ENCODE assay signal across 8 cellular contexts in genomic region chr7:7639847-7640220, GRCh38. TPM values are rescaled to one million over a fixed set of nuclear protein-coding genes. Genes with fewer than 3 reads are reported as not detected.
DNase-seq lines count a peak whose midpoint lies in the region; ATAC-seq and TF ChIP-seq lines count a peak whose summit lies in the region.

No MANE protein-coding gene starts in this region.

- H3K27ac ChIP-seq in psoas muscle, result peak overlapping the region; percentile 71

- CTCF ChIA-PET in activated CD8-positive, alpha-beta memory T cell treated with anti-CD3 and anti-CD28 coated beads, Interleukin-2, amount 10 ng/mL, durations not matched to agents 7 days and 5 days (lab: Charles Lee), result interaction anchor here (0.9 to 2.0 kb wide), 5 partner anchors 41 to 486 kb away, joined by 3 to 7 read pairs (median 5); partner anchors contain the start of gene C1GALT1

- H3K27me3 Mint-ChIP-seq in activated CD8-positive, alpha-beta memory T cell treated with anti-CD3 and anti-CD28 coated beads, Interleukin-2, amount 10 ng/mL, durations not matched to agents 7 days and 5 days, result no peaks in the 10 kb centered on the region
- H3K27me3 Mint-ChIP-seq in activated T-helper 2 cell treated with anti-CD3 and anti-CD28 coated beads, Interferon-gamma antibody, Interleukin-2, Interleukin-4, amounts not matched to agents 10 μg/mL and 5 μg/mL and 100 μg/mL, durations not matched to agents 14 hours and 24 hours and 36 hours (ENCODE audit: low read depth), result no peaks in the 10 kb centered on the region

- H3K27me3 ChIP-seq in psoas muscle (ENCODE audit: insufficient read depth in 3 of 3, low read length in 2 of 3), result no peaks in the 10 kb centered on the region

- no peaks in the 10 kb centered on the region for H3K9me3 Mint-ChIP-seq in activated CD8-positive, alpha-beta memory T cell treated with anti-CD3 and anti-CD28 coated beads, Interleukin-2, amount 10 ng/mL, durations not matched to agents 7 days and 5 days (ENCODE audit: low read depth)
- no peaks in the 10 kb centered on the region for H3K9me3 Mint-ChIP-seq in activated T-helper 2 cell treated with anti-CD3 and anti-CD28 coated beads, Interferon-gamma antibody, Interleukin-2, Interleukin-4, amounts not matched to agents 10 μg/mL and 5 μg/mL and 100 μg/mL, durations not matched to agents 14 hours and 24 hours and 36 hours

- peaks cover 39% of the 10 kb centered on the region for H3K36me3 Mint-ChIP-seq in activated CD8-positive, alpha-beta memory T cell treated with anti-CD3 and anti-CD28 coated beads, Interleukin-2, amount 10 ng/mL, durations not matched to agents 7 days and 5 days
- H3K36me3 Mint-ChIP-seq in activated T-helper 2 cell treated with anti-CD3 and anti-CD28 coated beads, Interferon-gamma antibody, Interleukin-2, Interleukin-4, amounts not matched to agents 10 μg/mL and 5 μg/mL and 100 μg/mL, durations not matched to agents 14 hours and 24 hours and 36 hours (ENCODE audit: low read depth), result peaks cover 62% of the 10 kb centered on the region

- H3K4me3 ChIP-seq in psoas muscle, result peak overlapping the region; percentile 89

- peak; percentile 20 for ATAC-seq in activated CD8-positive, alpha-beta memory T cell treated with anti-CD3 and anti-CD28 coated beads, Interleukin-2, amount 10 ng/mL, durations not matched to agents 7 days and 5 days
- ATAC-seq in psoas muscle (no peak), GM19324 (IDR thresholded peaks at IDR 0.05; ENCODE audit: low FRiP score, unreplicated experiment) (no peak), GM18517 (IDR thresholded peaks at IDR 0.05; ENCODE audit: unreplicated experiment) (no peak)

- H3K4me1 ChIP-seq in psoas muscle, result peaks cover 16% of the 10 kb centered on the region

- peak; percentile 67 for DNase-seq in activated CD8-positive, alpha-beta memory T cell treated with anti-CD3 and anti-CD28 coated beads, Interleukin-2, amount 10 ng/mL, durations not matched to agents 7 days and 5 days
- no peak for DNase-seq in activated CD8-positive, alpha-beta memory T cell treated with anti-CD3 and anti-CD28 coated beads, Interleukin-2, amount 50 U/mL, for 48 hours
- DNase-seq in NCI-H146 treated with DMSO at 0.1 percent for 48 hours (lab: John Stamatoyannopoulos, UW; ENCODE audit: unreplicated experiment) (peak; percentile 19), glomerular endothelial cell (ENCODE audit: extremely low read depth, low read depth, low spot score) (peak; percentile 7), psoas muscle (no peak)
- DNase-seq in activated T-helper 2 cell treated with anti-CD3 and anti-CD28 coated beads, Interferon-gamma antibody, Interleukin-2, Interleukin-4, amounts not matched to agents 10 μg/mL and 5 μg/mL and 100 μg/mL, durations not matched to agents 14 hours and 24 hours and 36 hours (ENCODE audit: low spot score), result peak; percentile 37

- WGBS in psoas muscle, 3 donors, result 0 to 1% (median 0%) methylated on average over 19 of the region's 19 CpGs

- peak overlapping the region; percentile 86 for H3K4me3 Mint-ChIP-seq in activated CD8-positive, alpha-beta memory T cell treated with anti-CD3 and anti-CD28 coated beads, Interleukin-2, amount 10 ng/mL, durations not matched to agents 7 days and 5 days
- H3K4me3 Mint-ChIP-seq in activated T-helper 2 cell treated with anti-CD3 and anti-CD28 coated beads, Interferon-gamma antibody, Interleukin-2, Interleukin-4, amounts not matched to agents 10 μg/mL and 5 μg/mL and 100 μg/mL, durations not matched to agents 14 hours and 24 hours and 36 hours (ENCODE audit: low read depth), result peak overlapping the region; percentile 94

- intact Hi-C loops in activated T-helper 2 cell treated with anti-CD3 and anti-CD28 coated beads, Interferon-gamma antibody, Interleukin-2, Interleukin-4, amounts not matched to agents 10 μg/mL and 5 μg/mL and 100 μg/mL, durations not matched to agents 14 hours and 24 hours and 36 hours (cut with micrococcal nuclease), result loop anchor here (1.0 to 5.0 kb wide), 12 partner anchors 31 to 593 kb away; partner anchors contain the start of genes C1GALT1 and GLCCI1
- intact Hi-C loops in psoas muscle (cut with DNase I), result no loop called here

- H3K4me1 Mint-ChIP-seq in activated CD8-positive, alpha-beta memory T cell treated with anti-CD3 and anti-CD28 coated beads, Interleukin-2, amount 10 ng/mL, durations not matched to agents 7 days and 5 days, result peaks cover 34% of the 10 kb centered on the region
- H3K4me1 Mint-ChIP-seq in activated T-helper 2 cell treated with anti-CD3 and anti-CD28 coated beads, Interferon-gamma antibody, Interleukin-2, Interleukin-4, amounts not matched to agents 10 μg/mL and 5 μg/mL and 100 μg/mL, durations not matched to agents 14 hours and 24 hours and 36 hours (ENCODE audit: low read depth), result peaks cover 31% of the 10 kb centered on the region

- peaks cover 0 to 28% of the 10 kb centered on the region in 2 donors for H3K36me3 ChIP-seq in psoas muscle (ENCODE audit: insufficient read depth in 1 of 2, low read depth in 1 of 2)

- H3K27ac Mint-ChIP-seq in activated CD8-positive, alpha-beta memory T cell treated with anti-CD3 and anti-CD28 coated beads, Interleukin-2, amount 10 ng/mL, durations not matched to agents 7 days and 5 days, result peak overlapping the region; percentile 91
- peak overlapping the region; percentile 99 for H3K27ac Mint-ChIP-seq in activated T-helper 2 cell treated with anti-CD3 and anti-CD28 coated beads, Interferon-gamma antibody, Interleukin-2, Interleukin-4, amounts not matched to agents 10 μg/mL and 5 μg/mL and 100 μg/mL, durations not matched to agents 14 hours and 24 hours and 36 hours

- H3K9me3 ChIP-seq in psoas muscle, result no peaks in the 10 kb centered on the region

- TF ChIP-seq CTCF in psoas muscle (IDR thresholded peaks at IDR 0.05), result no peak

RNA-seq across cellular contexts. Expression of gene UMAD1, which starts 0.7 kb away (rescaled TPM):
- 10 to 100 TPM; 12.3 to 14.2 TPM for total RNA-seq in activated CD8-positive, alpha-beta memory T cell treated with anti-CD3 and anti-CD28 coated beads, Interleukin-2, amount 10 ng/mL, durations not matched to agents 7 days and 5 days
- total RNA-seq in activated T-helper 2 cell treated with anti-CD3 and anti-CD28 coated beads, Interferon-gamma antibody, Interleukin-2, Interleukin-4, amounts not matched to agents 10 μg/mL and 5 μg/mL and 100 μg/mL, durations not matched to agents 14 hours and 24 hours and 36 hours, result 16.0 and 18.9 TPM in 2 replicates
- total RNA-seq in glomerular endothelial cell, result 5.4 and 9.9 TPM in 2 replicates
- total RNA-seq in psoas muscle, result 10 to 100 TPM; 10.1 to 18.3 (median 14.1) TPM
- 10 to 100 TPM in 1 of 3 donors, 1 to 10 TPM in 2; 6.2 to 19.1 (median 9.4) TPM for polyA plus RNA-seq in psoas muscle

Comparison
In these comparisons a context has a peak if more than half of its experiments do, and no peak if none do; other contexts are left out.
1. DNase-seq: peak in activated CD8-positive, alpha-beta memory T cell treated with anti-CD3 and anti-CD28 coated beads, Interleukin-2, amount 10 ng/mL, durations not matched to agents 7 days and 5 days (single experiment), NCI-H146 treated with DMSO at 0.1 percent for 48 hours (single experiment), activated T-helper 2 cell treated with anti-CD3 and anti-CD28 coated beads, Interferon-gamma antibody, Interleukin-2, Interleukin-4, amounts not matched to agents 10 μg/mL and 5 μg/mL and 100 μg/mL, durations not matched to agents 14 hours and 24 hours and 36 hours (single experiment) and glomerular endothelial cell (single experiment); none in activated CD8-positive, alpha-beta memory T cell treated with anti-CD3 and anti-CD28 coated beads, Interleukin-2, amount 50 U/mL, for 48 hours (single experiment) and psoas muscle (0 of 2).